ENCODE assay signal across 8 cellular contexts in the genomic region with DNA sequence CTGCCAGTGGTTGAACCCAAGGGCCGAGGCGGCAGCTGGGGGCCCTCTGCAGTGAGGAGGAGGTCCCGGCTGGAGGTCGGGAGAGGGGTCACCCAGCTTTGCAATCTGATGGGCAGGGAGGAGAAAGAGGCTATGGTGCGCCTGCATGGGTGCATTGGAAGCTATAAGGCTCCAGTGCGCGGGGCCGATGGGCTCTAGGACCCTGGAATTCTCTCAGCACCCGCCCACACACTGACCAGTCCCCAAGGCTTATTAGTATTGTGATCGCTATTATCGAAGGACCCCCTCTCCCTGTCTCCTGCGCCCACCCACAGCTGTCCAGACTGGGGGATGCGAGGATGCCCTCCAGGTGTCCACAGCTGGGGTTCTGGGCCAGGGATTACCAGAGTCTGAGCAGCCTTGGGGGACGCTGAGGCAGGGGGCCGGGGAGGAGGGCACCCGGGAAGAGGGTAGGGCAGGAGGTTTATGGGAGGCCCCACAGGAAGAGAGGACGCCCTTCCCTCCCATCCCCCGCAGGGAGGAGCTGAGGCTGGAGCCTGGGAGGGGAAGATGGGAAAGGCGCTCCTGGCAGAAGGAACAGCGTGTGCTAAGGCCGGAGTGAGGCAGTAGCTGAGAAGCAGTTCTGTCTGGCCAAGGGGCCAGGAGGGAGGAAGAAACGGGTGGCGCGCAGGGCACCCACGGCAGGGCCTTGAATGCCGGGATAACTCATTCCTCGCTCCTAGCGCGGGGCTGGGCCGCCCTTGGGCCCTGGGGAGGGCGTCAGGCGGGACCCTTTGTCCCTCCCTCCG. TPM values are rescaled to one million over a fixed set of nuclear protein-coding genes. Genes with fewer than 3 reads are reported as not detected.
DNase-seq lines count a peak whose midpoint lies in the region; ATAC-seq, FAIRE-seq and TF ChIP-seq lines count a peak whose summit lies in the region.

No MANE protein-coding gene starts in this region.

- no peak for FAIRE-seq in RCC 7860 (lab: Jason Lieb, UNC)

- 0 to 4% methylated on average over 4 to 9 of the region's 33 CpGs for WGBS in gastroesophageal sphincter (ENCODE audit: low coverage in 1 of 2), 2 donors

- intact Hi-C loops in posterior vena cava (cut with DNase I) = no loop called here

- TF ChIP-seq POLR2A in gastroesophageal sphincter (IDR thresholded peaks at IDR 0.05) = peak in 1 of 2 donors; percentile 30

- ATAC-seq in gastroesophageal sphincter (peak; percentile 90), HG02610 (IDR thresholded peaks at IDR 0.05; ENCODE audit: unreplicated experiment) (no peak)

- TF ChIP-seq EP300 in gastroesophageal sphincter (IDR thresholded peaks at IDR 0.05) = no peak

- no peaks in the 10 kb centered on the region for H3K36me3 ChIP-seq in gastroesophageal sphincter

- peaks cover 0 to 30% (median 21%) of the 10 kb centered on the region in 3 donors for H3K4me1 ChIP-seq in gastroesophageal sphincter

- no peaks in the 10 kb centered on the region for H3K27me3 ChIP-seq in gastroesophageal sphincter

- TF ChIP-seq CTCF in WI38 (IDR thresholded peaks at IDR 0.05; ENCODE audit: low read depth, low read length) (no peak), gastroesophageal sphincter (IDR thresholded peaks at IDR 0.05) (no peak)

- H3K27ac ChIP-seq in gastroesophageal sphincter = peak overlapping the region; percentile 34 to 95 (median 93)

- H3K9me3 ChIP-seq in gastroesophageal sphincter = no peaks in the 10 kb centered on the region

- H3K4me3 ChIP-seq in WI38 (ENCODE audit: low read depth, low read length) (peak overlapping the region; percentile 56), gastroesophageal sphincter (peak overlapping the region; percentile 26 to 58)

- DNase-seq in CMK (ENCODE audit: low read depth) (peak; percentile 52), posterior vena cava (ENCODE audit: low spot score) (peak; percentile 89), NCI-H82 (lab: John Stamatoyannopoulos, UW) (no peak), NCI-H1092 (lab: John Stamatoyannopoulos, UW) (no peak), RCC 7860 (ENCODE audit: low spot score) (no peak)

RNA-seq across cellular contexts. Expression of gene C9orf50, which starts 24.2 kb away (rescaled TPM):
- total RNA-seq in gastroesophageal sphincter = under 1 TPM in 1 of 4 donors, not detected in 3; 0.27 TPM
- total RNA-seq in posterior vena cava = not detected

RNA-seq across cellular contexts. Expression of gene NTMT1, which starts 29.2 kb away (rescaled TPM):
- total RNA-seq in gastroesophageal sphincter (10 to 100 TPM; 12.8 to 24.0 (median 21.8) TPM), posterior vena cava (10 to 100 TPM; 22.7 to 25.6 TPM)

RNA-seq across cellular contexts. Expression of gene ASB6, which starts 45.2 kb away (rescaled TPM):
- total RNA-seq in gastroesophageal sphincter (10 to 100 TPM; 21.3 to 37.2 (median 28.2) TPM), posterior vena cava (10 to 100 TPM; 14.1 to 16.9 TPM)

Comparison
In these comparisons a context has a peak if more than half of its experiments do, and no peak if none do; other contexts are left out.
1. DNase-seq: peak in CMK (single experiment) and posterior vena cava (single experiment); none in NCI-H82 (single experiment), NCI-H1092 (single experiment) and RCC 7860 (single experiment).